Comparison of ENCODE assay signal across 1 cellular context in genomic region chr2:110106642-110107041, GRCh38.
TF ChIP-seq lines count a peak whose summit lies in the region.

No MANE protein-coding gene starts in this region.

TF ChIP-seq in IMR-90, 13 proteins besides CTCF, POLR2A, EP300 and RAD21 (continued from another document):
- no peak for TF ChIP-seq MAFK (IDR thresholded peaks at IDR 0.05; ENCODE audit: low read depth, low read length)
- TF ChIP-seq RCOR1 (IDR thresholded peaks at IDR 0.05; ENCODE audit: insufficient replicate concordance, low read length): no peak
- no peak for TF ChIP-seq MAZ (IDR thresholded peaks at IDR 0.05; ENCODE audit: borderline replicate concordance, low read depth, low read length)
